In the genomic region with DNA sequence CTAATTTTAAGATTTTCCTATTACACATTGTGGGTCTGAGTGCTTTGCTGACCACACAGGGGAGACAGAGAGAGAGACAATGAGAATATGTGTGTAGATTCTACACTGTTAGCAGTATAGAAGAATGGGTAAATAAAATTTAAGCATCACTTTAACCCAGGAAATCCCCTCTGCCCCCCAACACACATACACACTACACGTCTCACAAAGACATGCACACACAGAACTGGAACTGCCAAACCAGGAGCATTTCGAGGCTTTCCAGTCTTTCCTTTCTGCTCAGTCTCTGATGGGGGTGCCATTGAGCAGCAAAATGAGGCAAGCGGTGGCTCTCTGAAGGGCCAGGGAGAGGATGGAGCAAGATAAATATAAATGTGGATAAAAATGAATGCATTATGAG, we compare ENCODE assay signal across 9 cellular contexts. TPM values are rescaled to one million over a fixed set of nuclear protein-coding genes. Genes with fewer than 3 reads are reported as not detected.
DNase-seq lines count a peak whose midpoint lies in the region; ATAC-seq and TF ChIP-seq lines count a peak whose summit lies in the region.
"Had no signal": no experiment of that assay in that cellular context is flagged by ENCODE, and none has a peak within 500 bp of the region (broad histone marks: within the 10 kb centered on the region; RNA-seq: fewer than 3 reads in every experiment).

No MANE protein-coding gene starts in this region.

- H3K9me3 Mint-ChIP-seq in mesothelial cell of epicardium, result no peaks in the 10 kb centered on the region
- H3K9me3 Mint-ChIP-seq: memory B cell had no signal

- intact Hi-C loops in body of pancreas (cut with DNase I), result no loop called here

- no peaks in the 10 kb centered on the region for H3K27me3 ChIP-seq in body of pancreas

- no peak overlapping the region for H3K4me3 ChIP-seq in body of pancreas

- H3K27me3 Mint-ChIP-seq in mesothelial cell of epicardium (ENCODE audit: low read depth), result no peaks in the 10 kb centered on the region

- H3K36me3 ChIP-seq in body of pancreas (replicated peaks in 1 of 2; ENCODE audit: insufficient read depth in 1 of 2, low read depth in 2 of 2), result no peaks in the 10 kb centered on the region

- H3K9me3 ChIP-seq in body of pancreas, result no peaks in the 10 kb centered on the region

- ATAC-seq in body of pancreas (no peak), GM21390 (IDR thresholded peaks at IDR 0.05; ENCODE audit: unreplicated experiment) (no peak), GM18858 (IDR thresholded peaks at IDR 0.05; ENCODE audit: unreplicated experiment) (no peak)

- TF ChIP-seq POLR2A in body of pancreas (IDR thresholded peaks at IDR 0.05), result no peak

- no peak overlapping the region for H3K27ac ChIP-seq in body of pancreas

- DNase-seq in ELR (ENCODE audit: low read depth), result peak; percentile 49
- DNase-seq in NAMALWA (ENCODE audit: low spot score), result peak; percentile 40
- DNase-seq in body of pancreas, result peak; percentile 31 to 53 (median 42)
- no peak for DNase-seq in mesothelial cell of epicardium (ENCODE audit: low spot score in 2 of 2, unreplicated experiment in 2 of 2)
- DNase-seq in activated CD4-positive, alpha-beta T cell treated with anti-CD3 and anti-CD28 coated beads, Interleukin-2, amount 50 U/mL, for 48 hours, result no peak
- DNase-seq in NCI-H2029 (lab: John Stamatoyannopoulos, UW), result no peak

- WGBS in body of pancreas, 2 donors, result 12 to 31% methylated on average over 3 of the region's 3 CpGs

- H3K4me1 ChIP-seq in body of pancreas, result peaks cover 48% of the 10 kb centered on the region

- H3K4me3 Mint-ChIP-seq in mesothelial cell of epicardium, result peak overlapping the region; percentile 83
- H3K4me3 Mint-ChIP-seq: memory B cell had no signal

- H3K4me1 Mint-ChIP-seq in mesothelial cell of epicardium, result peaks cover 53% of the 10 kb centered on the region

- H3K27ac Mint-ChIP-seq in mesothelial cell of epicardium, result peak overlapping the region; percentile 87
- H3K27ac Mint-ChIP-seq: memory B cell had no signal

- H3K36me3 Mint-ChIP-seq in mesothelial cell of epicardium, result no peaks in the 10 kb centered on the region
- H3K36me3 Mint-ChIP-seq: memory B cell had no signal

- TF ChIP-seq CTCF in body of pancreas (IDR thresholded peaks at IDR 0.05) (peak in 6 of 7 experiments; percentile 12 to 46 (median 27)), mesothelial cell of epicardium (IDR thresholded peaks at IDR 0.05; ENCODE audit: unreplicated experiment) (no peak)

RNA-seq across cellular contexts. Expression of a gene that starts 2.5 kb away (rescaled TPM):
- total RNA-seq in body of pancreas (1 to 10 TPM; 7.9 to 9.6 TPM), mesothelial cell of epicardium (25.1 to 27.3 TPM (median 27.1 TPM) in 3 replicates)

RNA-seq across cellular contexts. Expression of a gene that starts 16.9 kb away (rescaled TPM):
- total RNA-seq in body of pancreas (10 to 100 TPM; 40.2 to 67.2 TPM), mesothelial cell of epicardium (54.0 to 56.5 TPM (median 54.0 TPM) in 3 replicates)

Comparison
In these comparisons a context has a peak if more than half of its experiments do, and no peak if none do; other contexts are left out.
1. DNase-seq: peak in ELR (single experiment), NAMALWA (single experiment) and body of pancreas (4 of 4); none in mesothelial cell of epicardium (0 of 2), activated CD4-positive, alpha-beta T cell treated with anti-CD3 and anti-CD28 coated beads, Interleukin-2, amount 50 U/mL, for 48 hours (0 of 2) and NCI-H2029 (single experiment).